In genomic region chr6:83057705-83058321, GRCh38 we compare ENCODE assay signal across 8 cellular contexts. TPM values are rescaled to one million over a fixed set of nuclear protein-coding genes. Genes with fewer than 3 reads are reported as not detected.
DNase-seq lines count a peak whose midpoint lies in the region; ATAC-seq and TF ChIP-seq lines count a peak whose summit lies in the region.

No MANE protein-coding gene starts in this region.

- no peaks in the 10 kb centered on the region; the same call in 1 of the 2 replicates for H3K36me3 ChIP-seq in SJCRH30

- peak; percentile 84 for TF ChIP-seq CTCF in 22Rv1 (IDR thresholded peaks at IDR 0.05)
- TF ChIP-seq CTCF in epithelial cell of proximal tubule (conservative IDR thresholded peaks at IDR 0.05; ENCODE audit: low read depth, low read length) = peak; percentile 94

- H3K9me3 Mint-ChIP-seq in naive thymus-derived CD8-positive, alpha-beta T cell = no peaks in the 10 kb centered on the region

- POLR2A ChIA-PET in naive thymus-derived CD8-positive, alpha-beta T cell (lab: Charles Lee) = no interaction called here

- peak overlapping the region in 3 of 10 donors; percentile 5 to 83 (median 46) for H3K27ac Mint-ChIP-seq in naive thymus-derived CD8-positive, alpha-beta T cell

- H3K27me3 Mint-ChIP-seq in naive thymus-derived CD8-positive, alpha-beta T cell = no peaks in the 10 kb centered on the region

- H3K4me1 Mint-ChIP-seq in naive thymus-derived CD8-positive, alpha-beta T cell = peaks cover 12 to 24% (median 16%) of the 10 kb centered on the region in 4 donors

- H3K4me3 Mint-ChIP-seq in naive thymus-derived CD8-positive, alpha-beta T cell = no peak overlapping the region

- H3K4me1 ChIP-seq in SJCRH30 = peaks cover 4% of the 10 kb centered on the region; the same call in 1 of the 2 replicates

- DNase-seq in EH (ENCODE audit: low read depth) = peak; percentile 64
- peak; percentile 57 for DNase-seq in HuH-7 (ENCODE audit: low spot score)
- peak; percentile 41 to 75 for DNase-seq in SJCRH30
- no peak for DNase-seq in epithelial cell of proximal tubule (ENCODE audit: low read depth)
- DNase-seq in naive thymus-derived CD8-positive, alpha-beta T cell = peak in 3 of 10 donors; percentile 2 to 21 (median 14)
- no peak for DNase-seq in stimulated activated CD4-positive, alpha-beta T cell treated with anti-CD3 and anti-CD28 coated beads, Interleukin-4, amount 100 ng/mL, for 1 hour

- H3K27me3 ChIP-seq in SJCRH30 = no peaks in the 10 kb centered on the region

- peak; percentile 66 for ATAC-seq in GM21737 (IDR thresholded peaks at IDR 0.05; ENCODE audit: unreplicated experiment)
- ATAC-seq in naive thymus-derived CD8-positive, alpha-beta T cell = peak; percentile 46 to 56

- H3K36me3 Mint-ChIP-seq in naive thymus-derived CD8-positive, alpha-beta T cell = peaks cover 0 to 49% (median 15%) of the 10 kb centered on the region in 3 donors

- no peaks in the 10 kb centered on the region for H3K9me3 ChIP-seq in SJCRH30 (replicated peaks)

- H3K27ac ChIP-seq in 22Rv1 (no peak overlapping the region), SJCRH30 (no peak overlapping the region)

- no peak overlapping the region for H3K4me3 ChIP-seq in SJCRH30
- no peak overlapping the region for H3K4me3 ChIP-seq in epithelial cell of proximal tubule (ENCODE audit: low read depth, low read length)

RNA-seq across cellular contexts. Expression of gene UBE3D, which starts 7.8 kb away (rescaled TPM):
- total RNA-seq in SJCRH30 (2014; rRNA removed; shearing (Covaris generic)) = 9.1 and 10.3 TPM in 2 replicates
- 5.9 and 8.2 TPM in 2 replicates for total RNA-seq in epithelial cell of proximal tubule
- total RNA-seq in naive thymus-derived CD8-positive, alpha-beta T cell = 10 to 100 TPM in 1 of 2 experiments, 1 to 10 TPM in 1; 8.1 to 16.5 TPM
- polyA plus RNA-seq in naive thymus-derived CD8-positive, alpha-beta T cell = 10 to 100 TPM in 1 of 3 donors, 1 to 10 TPM in 2; 3.8 to 10.3 (median 7.4) TPM

RNA-seq across cellular contexts. Expression of gene DOP1A, which starts 9.7 kb away (rescaled TPM):
- total RNA-seq in SJCRH30 (2014; rRNA removed; shearing (Covaris generic)) = 11.0 and 12.1 TPM in 2 replicates
- 4.4 and 8.5 TPM in 2 replicates for total RNA-seq in epithelial cell of proximal tubule
- total RNA-seq in naive thymus-derived CD8-positive, alpha-beta T cell = 10 to 100 TPM; 33.6 to 33.8 TPM
- polyA plus RNA-seq in naive thymus-derived CD8-positive, alpha-beta T cell = 1 to 10 TPM; 2.2 to 4.4 (median 2.9) TPM

Comparison
In these comparisons a context has a peak if more than half of its experiments do, and no peak if none do; other contexts are left out.
1. DNase-seq: peak in EH (single experiment), HuH-7 (single experiment) and SJCRH30 (2 of 2); none in epithelial cell of proximal tubule (single experiment) and stimulated activated CD4-positive, alpha-beta T cell treated with anti-CD3 and anti-CD28 coated beads, Interleukin-4, amount 100 ng/mL, for 1 hour (single experiment).